In the genomic region with DNA sequence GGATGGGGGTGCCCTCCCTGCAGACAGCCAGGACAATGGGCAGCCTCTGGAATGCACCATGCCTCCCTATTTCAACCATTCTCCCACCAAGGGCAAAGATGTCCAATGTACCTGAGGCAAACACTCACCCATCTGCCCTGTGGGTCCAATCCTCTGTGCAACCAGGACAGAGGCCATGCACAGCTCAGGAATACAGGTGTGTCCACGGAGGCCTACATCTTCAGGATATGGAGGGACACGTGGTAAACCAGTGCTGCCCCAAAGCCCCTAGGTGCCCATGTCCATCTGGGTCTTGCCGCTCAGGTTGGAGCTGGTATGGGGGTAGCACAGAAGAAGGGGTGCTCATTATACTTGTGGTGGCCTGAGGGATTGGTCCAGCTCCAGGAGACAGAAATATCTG, we compare ENCODE assay signal across 1 cellular context.
TF ChIP-seq lines count a peak whose summit lies in the region.

No MANE protein-coding gene starts in this region.

TF ChIP-seq in H1, 55 proteins besides CTCF, POLR2A, EP300 and RAD21:
- TF ChIP-seq YY1 (IDR thresholded peaks at IDR 0.05; ENCODE audit: low read depth, low read length) = no peak
- TF ChIP-seq CREB1 (IDR thresholded peaks at IDR 0.05) = no peak
- no peak for TF ChIP-seq SP4 (IDR thresholded peaks at IDR 0.05; ENCODE audit: low read length)
